ENCODE assay signal across 1 cellular context in the genomic region with DNA sequence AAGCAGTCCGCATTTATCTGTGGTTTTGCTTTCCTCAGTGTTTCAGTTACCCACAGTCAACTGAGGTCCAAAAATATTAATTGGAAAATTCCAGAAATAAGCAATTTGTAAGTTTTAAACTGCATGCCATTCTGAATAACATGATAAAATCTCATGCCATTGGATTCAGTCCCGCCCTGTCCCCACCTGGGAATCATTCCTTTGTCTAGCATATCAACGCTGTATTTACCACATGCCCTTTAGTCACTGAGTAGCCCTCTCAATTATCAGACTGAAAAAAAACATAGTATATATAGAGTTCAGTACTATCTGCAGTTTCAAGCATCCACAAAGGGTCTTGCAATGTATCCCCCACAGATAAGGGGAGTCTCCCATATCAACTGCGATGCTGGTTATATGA.
TF ChIP-seq lines count a peak whose summit lies in the region.

No MANE protein-coding gene starts in this region.

TF ChIP-seq in IMR-90, 13 proteins besides CTCF, POLR2A, EP300 and RAD21:
- no peak for TF ChIP-seq MXI1 (IDR thresholded peaks at IDR 0.05; ENCODE audit: borderline replicate concordance, low read depth, low read length)
- no peak for TF ChIP-seq CHD1 (IDR thresholded peaks at IDR 0.05; ENCODE audit: low read depth, low read length)
- TF ChIP-seq FOS (IDR thresholded peaks at IDR 0.05; ENCODE audit: low read depth, low read length): no peak
- no peak for TF ChIP-seq MAFK (IDR thresholded peaks at IDR 0.05; ENCODE audit: low read depth, low read length)
- TF ChIP-seq, protein P1, sequence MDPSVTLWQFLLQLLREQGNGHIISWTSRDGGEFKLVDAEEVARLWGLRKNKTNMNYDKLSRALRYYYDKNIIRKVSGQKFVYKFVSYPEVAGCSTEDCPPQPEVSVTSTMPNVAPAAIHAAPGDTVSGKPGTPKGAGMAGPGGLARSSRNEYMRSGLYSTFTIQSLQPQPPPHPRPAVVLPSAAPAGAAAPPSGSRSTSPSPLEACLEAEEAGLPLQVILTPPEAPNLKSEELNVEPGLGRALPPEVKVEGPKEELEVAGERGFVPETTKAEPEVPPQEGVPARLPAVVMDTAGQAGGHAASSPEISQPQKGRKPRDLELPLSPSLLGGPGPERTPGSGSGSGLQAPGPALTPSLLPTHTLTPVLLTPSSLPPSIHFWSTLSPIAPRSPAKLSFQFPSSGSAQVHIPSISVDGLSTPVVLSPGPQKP (IDR thresholded peaks at IDR 0.05; ENCODE audit: borderline replicate concordance, low read depth, low read length): no peak
- no peak for TF ChIP-seq RCOR1 (IDR thresholded peaks at IDR 0.05; ENCODE audit: insufficient replicate concordance, low read length)
- TF ChIP-seq, protein P2, sequence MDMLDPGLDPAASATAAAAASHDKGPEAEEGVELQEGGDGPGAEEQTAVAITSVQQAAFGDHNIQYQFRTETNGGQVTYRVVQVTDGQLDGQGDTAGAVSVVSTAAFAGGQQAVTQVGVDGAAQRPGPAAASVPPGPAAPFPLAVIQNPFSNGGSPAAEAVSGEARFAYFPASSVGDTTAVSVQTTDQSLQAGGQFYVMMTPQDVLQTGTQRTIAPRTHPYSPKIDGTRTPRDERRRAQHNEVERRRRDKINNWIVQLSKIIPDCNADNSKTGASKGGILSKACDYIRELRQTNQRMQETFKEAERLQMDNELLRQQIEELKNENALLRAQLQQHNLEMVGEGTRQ (IDR thresholded peaks at IDR 0.05; ENCODE audit: low read depth, low read length): no peak
- TF ChIP-seq CEBPB (IDR thresholded peaks at IDR 0.05; ENCODE audit: low read depth, low read length): no peak
- no peak for TF ChIP-seq SMC3 (IDR thresholded peaks at IDR 0.05; ENCODE audit: low read depth, low read length)
- no peak for TF ChIP-seq BHLHE40 (IDR thresholded peaks at IDR 0.05; ENCODE audit: low read depth, low read length)
- no peak for TF ChIP-seq RFX5 (IDR thresholded peaks at IDR 0.05; ENCODE audit: low read depth, low read length)
- no peak for TF ChIP-seq NFE2L2 (IDR thresholded peaks at IDR 0.05; ENCODE audit: low read depth, low read length)
